8 cellular contexts compared by ENCODE assay signal in the genomic region with DNA sequence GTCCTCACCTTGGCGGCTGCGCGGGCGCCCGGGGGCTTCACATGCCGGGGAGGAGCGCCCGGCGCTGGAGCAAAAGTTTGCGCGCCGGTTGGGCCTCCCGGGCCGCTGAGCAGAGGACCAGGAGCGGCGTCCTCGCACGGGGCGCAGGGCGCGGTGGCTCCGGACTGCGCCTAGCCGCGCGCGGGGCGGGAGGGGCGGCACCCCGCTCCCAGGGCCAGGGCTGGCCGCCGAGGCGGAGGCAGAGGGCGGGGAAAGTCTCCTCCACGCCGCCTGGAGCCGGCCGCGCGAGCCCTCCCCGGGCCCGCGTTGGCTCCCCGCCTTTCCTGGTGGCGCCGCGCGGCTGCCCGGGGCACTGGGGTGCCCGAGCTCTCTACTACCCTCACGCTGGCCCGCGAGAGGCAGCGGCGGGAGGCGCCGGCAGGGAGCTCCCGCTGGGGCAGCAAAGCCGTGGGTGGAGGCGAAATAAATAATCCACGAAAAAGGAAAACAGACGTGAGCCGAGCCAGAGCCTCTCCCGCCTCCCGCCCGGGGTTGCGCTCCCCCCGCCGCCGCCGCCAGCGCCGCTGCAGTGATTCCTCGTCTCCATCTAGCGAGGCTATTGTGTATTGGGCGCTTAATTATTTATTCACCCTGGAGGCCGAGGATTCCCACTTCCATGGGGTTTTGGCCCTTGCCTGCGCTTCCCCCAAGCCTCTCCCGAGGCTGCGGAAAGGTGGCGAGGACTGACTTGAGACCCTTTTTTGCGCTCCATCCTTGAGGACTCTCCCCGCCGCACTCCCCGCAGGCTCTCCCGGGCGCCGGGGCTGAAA. TPM values are rescaled to one million over a fixed set of nuclear protein-coding genes. Genes with fewer than 3 reads are reported as not detected.
DNase-seq lines count a peak whose midpoint lies in the region; ATAC-seq and TF ChIP-seq lines count a peak whose summit lies in the region.

No MANE protein-coding gene starts in this region.

- H3K4me1 Mint-ChIP-seq in glutamatergic neuron (ENCODE audit: low read depth, unreplicated experiment): peaks cover 18% of the 10 kb centered on the region
- no peaks in the 10 kb centered on the region for H3K4me1 Mint-ChIP-seq in activated T-helper 17 cell treated with anti-CD3 and anti-CD28 coated beads, Interleukin-2, amount 50 U/mL, for 72 hours

- DNase-seq in H4 (ENCODE audit: low spot score) (peak; percentile 22), NCI-H82 treated with DMSO at 0.1 percent for 48 hours (lab: John Stamatoyannopoulos, UW; ENCODE audit: unreplicated experiment) (peak; percentile 38), glutamatergic neuron (peak; percentile 48), omental fat pad (ENCODE audit: low spot score) (no peak), GM13976 (ENCODE audit: low spot score) (no peak), SKM-1 (lab: John Stamatoyannopoulos, UW; ENCODE audit: unreplicated experiment) (no peak)

- peaks cover 8% of the 10 kb centered on the region for H3K27me3 Mint-ChIP-seq in glutamatergic neuron (ENCODE audit: unreplicated experiment)
- peaks cover 68% of the 10 kb centered on the region for H3K27me3 Mint-ChIP-seq in activated T-helper 17 cell treated with anti-CD3 and anti-CD28 coated beads, Interleukin-2, amount 50 U/mL, for 72 hours

- H3K4me3 Mint-ChIP-seq in glutamatergic neuron (ENCODE audit: unreplicated experiment): peak overlapping the region; percentile 91
- H3K4me3 Mint-ChIP-seq in activated T-helper 17 cell treated with anti-CD3 and anti-CD28 coated beads, Interleukin-2, amount 50 U/mL, for 72 hours: no peak overlapping the region

- TF ChIP-seq CTCF in glutamatergic neuron (IDR thresholded peaks at IDR 0.05; ENCODE audit: partially characterized antibody, unreplicated experiment): no peak
- TF ChIP-seq CTCF in omental fat pad (IDR thresholded peaks at IDR 0.05): no peak
- TF ChIP-seq CTCF in GM13976 (IDR thresholded peaks at IDR 0.05; ENCODE audit: borderline replicate concordance, control extremely low read depth, extremely low read depth, insufficient read depth, missing control alignments): no peak

- peaks cover 6% of the 10 kb centered on the region for H3K9me3 Mint-ChIP-seq in glutamatergic neuron (ENCODE audit: unreplicated experiment)
- H3K9me3 Mint-ChIP-seq in activated T-helper 17 cell treated with anti-CD3 and anti-CD28 coated beads, Interleukin-2, amount 50 U/mL, for 72 hours: no peaks in the 10 kb centered on the region

- ATAC-seq in omental fat pad (ENCODE audit: low FRiP score) (peak; percentile 89), GM21619 (IDR thresholded peaks at IDR 0.05; ENCODE audit: unreplicated experiment) (no peak)
- ATAC-seq in activated T-helper 17 cell treated with anti-CD3 and anti-CD28 coated beads, Interleukin-2, amount 50 U/mL, for 72 hours (replicated peaks): no peak

- peaks cover 5% of the 10 kb centered on the region for H3K36me3 Mint-ChIP-seq in glutamatergic neuron (ENCODE audit: unreplicated experiment)
- H3K36me3 Mint-ChIP-seq in activated T-helper 17 cell treated with anti-CD3 and anti-CD28 coated beads, Interleukin-2, amount 50 U/mL, for 72 hours (ENCODE audit: low read depth): no peaks in the 10 kb centered on the region

- H3K27ac Mint-ChIP-seq in glutamatergic neuron (ENCODE audit: unreplicated experiment): no peak overlapping the region
- H3K27ac Mint-ChIP-seq in activated T-helper 17 cell treated with anti-CD3 and anti-CD28 coated beads, Interleukin-2, amount 50 U/mL, for 72 hours: no peak overlapping the region

- in situ Hi-C loops in GM13976 (cut with MboI; ENCODE audit: low sequenced_read_pairs, unreplicated experiment): no loop called here

RNA-seq across cellular contexts. Expression of a gene that starts 0.5 kb away (rescaled TPM):
- 0.04 TPM in 2 replicates for total RNA-seq in H4 (2014; rRNA removed; shearing (Covaris generic))
- 2.4 TPM for total RNA-seq in glutamatergic neuron (ENCODE audit: unreplicated experiment)
- 1 to 10 TPM; 1.0 to 4.6 (median 3.0) TPM for total RNA-seq in omental fat pad
- total RNA-seq in activated T-helper 17 cell treated with anti-CD3 and anti-CD28 coated beads, Interleukin-2, amount 50 U/mL, for 72 hours: not detected

Comparison
In these comparisons a context has a peak if more than half of its experiments do, and no peak if none do; other contexts are left out.
1. DNase-seq: peak in H4 (single experiment), NCI-H82 treated with DMSO at 0.1 percent for 48 hours (single experiment) and glutamatergic neuron (single experiment); none in omental fat pad (single experiment), GM13976 (single experiment) and SKM-1 (single experiment).